Comparison of ENCODE assay signal across 27 cellular contexts in the genomic region with DNA sequence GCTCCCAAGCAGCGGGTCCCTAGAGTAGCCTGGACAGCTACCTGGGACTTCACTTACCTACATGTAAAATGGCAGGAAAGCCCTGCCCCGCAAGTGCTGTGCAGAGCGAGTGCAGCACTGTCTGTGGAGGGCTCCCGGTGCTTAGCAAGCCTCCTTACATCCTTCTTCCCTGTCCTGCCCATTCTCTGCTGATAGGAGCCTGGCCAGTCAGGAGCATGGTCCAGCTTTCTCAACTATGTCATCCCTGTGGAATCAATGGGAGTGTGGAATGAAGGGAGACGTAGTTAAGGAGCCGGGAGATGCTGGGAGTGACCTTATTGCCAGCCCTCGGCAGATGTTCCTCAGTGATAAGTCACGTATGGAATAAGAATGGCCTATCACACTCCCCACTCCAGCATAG.
"Had no signal": no experiment of that assay in that cellular context is flagged by ENCODE, and none has a peak within 500 bp of the region (broad histone marks: within the 10 kb centered on the region; RNA-seq: fewer than 3 reads in every experiment).

No MANE protein-coding gene starts in this region.

- H3K27me3 Mint-ChIP-seq: natural killer cell treated with Interleukin-12 subunit alpha and Interleukin-12 subunit beta and Interleukin-15 and Interleukin-18, amount 100 ng/mL, for 72 hours had no signal

- H3K4me3 ChIP-seq: heart right ventricle, hepatocyte, left lung, lower lobe of right lung, mucosa of descending colon, psoas muscle, sigmoid colon, spleen, stomach, testis, thyroid gland, transverse colon, upper lobe of right lung had no signal

- H2AFZ ChIP-seq: hepatocyte, parathyroid adenoma had no signal

- H3K27ac Mint-ChIP-seq: naive thymus-derived CD4-positive, alpha-beta T cell; natural killer cell treated with Interleukin-12 subunit alpha and Interleukin-12 subunit beta and Interleukin-15 and Interleukin-18, amount 100 ng/mL, for 72 hours; stimulated activated naive B cell treated with anti-CD40 and anti-IgM and Interleukin-4, amounts not matched to agents 10 μg/mL and 1 μg/mL and 100 μg/mL, for 72 hours had no signal

- H3K79me2 ChIP-seq: hepatocyte, parathyroid adenoma had no signal

- FAIRE-seq: keratinocyte, small intestine, urothelium cell line had no signal

- H3K4me1 ChIP-seq: lower lobe of right lung, psoas muscle, sigmoid colon, stomach, testis, thyroid gland, transverse colon, upper lobe of right lung had no signal

- H3K9me3 ChIP-seq: heart right ventricle, left lung, lower lobe of right lung, mucosa of descending colon, psoas muscle, sigmoid colon, spleen, stomach, testis, thyroid gland, transverse colon, upper lobe of right lung had no signal

- H3K9ac ChIP-seq: parathyroid adenoma had no signal

- H3K27ac ChIP-seq: heart right ventricle, hepatocyte, left lung, lower lobe of right lung, parathyroid adenoma, psoas muscle, sigmoid colon, spleen, stomach, testis, thyroid gland, transverse colon, upper lobe of right lung had no signal

- DNase-seq: glutamatergic neuron; heart right ventricle; left colon; left lung; lower lobe of right lung; mammary epithelial cell; midbrain; mucosa of descending colon; naive thymus-derived CD4-positive, alpha-beta T cell; nucleus accumbens; psoas muscle; sigmoid colon; small intestine; spleen; stimulated activated CD4-positive, alpha-beta T cell treated with anti-CD3 and anti-CD28 coated beads, Interleukin-4, amount 100 ng/mL, for 24 hours; stimulated activated naive B cell treated with anti-CD40 and anti-IgM and Interleukin-4, amounts not matched to agents 10 μg/mL and 1 μg/mL and 100 μg/mL, for 72 hours; stimulated activated naive CD8-positive, alpha-beta T cell treated with anti-CD3 and anti-CD28 coated beads, Interleukin-15, Interleukin-2, amounts not matched to agents 100 U/mL and 50 U/mL, for 24 hours; stomach; testis; thyroid gland; transverse colon; upper lobe of right lung had no signal

- H3K4me2 ChIP-seq: hepatocyte had no signal

- H3K27me3 ChIP-seq: heart right ventricle, hepatocyte, left lung, sigmoid colon, spleen, stomach, testis, thyroid gland, transverse colon, upper lobe of right lung had no signal

- H3K4me3 Mint-ChIP-seq: naive thymus-derived CD4-positive, alpha-beta T cell; natural killer cell treated with Interleukin-12 subunit alpha and Interleukin-12 subunit beta and Interleukin-15 and Interleukin-18, amount 100 ng/mL, for 72 hours; stimulated activated naive B cell treated with anti-CD40 and anti-IgM and Interleukin-4, amounts not matched to agents 10 μg/mL and 1 μg/mL and 100 μg/mL, for 72 hours had no signal

- ATAC-seq: left colon; left lung; lower lobe of right lung; mucosa of descending colon; naive thymus-derived CD4-positive, alpha-beta T cell; psoas muscle; stimulated activated naive B cell treated with anti-CD40 and anti-IgM and Interleukin-4, amounts not matched to agents 10 μg/mL and 1 μg/mL and 100 μg/mL, for 72 hours; stimulated activated naive CD8-positive, alpha-beta T cell treated with anti-CD3 and anti-CD28 coated beads, Interleukin-15, Interleukin-2, amounts not matched to agents 100 U/mL and 50 U/mL, for 24 hours; upper lobe of right lung had no signal

- H3K36me3 ChIP-seq: heart right ventricle, left lung, lower lobe of right lung, sigmoid colon, spleen, stomach, thyroid gland, transverse colon, upper lobe of right lung had no signal
